In the genomic region with DNA sequence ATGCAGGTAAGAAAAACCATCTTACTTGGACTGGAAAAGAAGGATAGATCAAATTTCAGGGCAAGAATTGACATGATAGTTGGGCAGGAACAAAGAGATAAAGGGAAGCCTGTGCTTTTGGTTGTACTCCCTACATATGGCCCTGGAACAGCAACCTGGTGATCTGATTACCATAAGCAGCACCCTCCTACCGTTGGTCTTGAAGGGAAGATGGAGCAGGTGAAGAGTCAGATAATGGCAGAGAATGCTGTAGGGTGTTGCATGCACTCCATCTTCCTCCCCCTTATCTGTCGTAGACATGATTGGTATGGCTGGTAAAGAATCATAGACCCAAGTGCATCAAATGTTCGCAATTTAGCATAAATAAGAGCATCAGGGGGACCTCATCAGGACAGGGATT, we compare ENCODE assay signal across 25 cellular contexts. TPM values are rescaled to one million over a fixed set of nuclear protein-coding genes. Genes with fewer than 3 reads are reported as not detected.
"Had no signal": no experiment of that assay in that cellular context is flagged by ENCODE, and none has a peak within 500 bp of the region (broad histone marks: within the 10 kb centered on the region; RNA-seq: fewer than 3 reads in every experiment).

No MANE protein-coding gene starts in this region.

- DNase-seq: colonic mucosa; dermis blood vessel endothelial cell; endodermal cell; heart left ventricle; hypothalamus; mammary epithelial cell; mucosa of descending colon; naive thymus-derived CD8-positive, alpha-beta T cell; small intestine; stimulated activated CD4-positive, alpha-beta T cell treated with anti-CD3 and anti-CD28 coated beads, Interleukin-2, amount 100 ng/mL, for 48 hours; stimulated activated CD8-positive, alpha-beta memory T cell treated with anti-CD3 and anti-CD28 coated beads, Interleukin-4, amount 100 ng/mL, for 48 hours; stimulated activated naive CD8-positive, alpha-beta T cell treated with anti-CD3 and anti-CD28 coated beads, Interleukin-15, Interleukin-2, amounts not matched to agents 100 U/mL and 50 U/mL, for 24 hours had no signal

- H3K4me1 Mint-ChIP-seq: endodermal cell had no signal

- H3K4me3 Mint-ChIP-seq: endodermal cell; naive thymus-derived CD8-positive, alpha-beta T cell; stimulated activated effector memory CD8-positive, alpha-beta T cell treated with anti-CD3 and anti-CD28 coated beads, Interleukin-12 subunit alpha, Interleukin-12 subunit beta, amount 100 ng/mL, for 72 hours; type B pancreatic cell had no signal

- H3K4me3 ChIP-seq: colonic mucosa, heart left ventricle, mucosa of descending colon, right atrium auricular region, suprapubic skin, thyroid gland had no signal

- H3K27me3 Mint-ChIP-seq: naive thymus-derived CD8-positive, alpha-beta T cell had no signal

- H3K27me3 ChIP-seq: colonic mucosa, heart left ventricle, neutrophil, right atrium auricular region, suprapubic skin, thyroid gland had no signal

- H3K27ac ChIP-seq: colonic mucosa, heart left ventricle, neutrophil, right atrium auricular region, suprapubic skin, thyroid gland had no signal

- H3K36me3 Mint-ChIP-seq: stimulated activated effector memory CD8-positive, alpha-beta T cell treated with anti-CD3 and anti-CD28 coated beads, Interleukin-12 subunit alpha, Interleukin-12 subunit beta, amount 100 ng/mL, for 72 hours; type B pancreatic cell had no signal

- H3K27ac Mint-ChIP-seq: endodermal cell; naive thymus-derived CD8-positive, alpha-beta T cell; type B pancreatic cell had no signal

- H3K4me1 ChIP-seq: colonic mucosa, right atrium auricular region, thyroid gland had no signal

- H3K9me3 ChIP-seq: colonic mucosa, heart left ventricle, mucosa of descending colon, neutrophil, right atrium auricular region, suprapubic skin, thyroid gland had no signal

- H3K36me3 ChIP-seq: colonic mucosa, heart left ventricle, neutrophil, right atrium auricular region, suprapubic skin, thyroid gland had no signal

- H3K9me3 Mint-ChIP-seq: stimulated activated effector memory CD8-positive, alpha-beta T cell treated with anti-CD3 and anti-CD28 coated beads, Interleukin-12 subunit alpha, Interleukin-12 subunit beta, amount 100 ng/mL, for 72 hours; type B pancreatic cell had no signal

- ATAC-seq: heart left ventricle; left lobe of liver; mucosa of descending colon; naive thymus-derived CD8-positive, alpha-beta T cell; stimulated activated effector memory CD8-positive, alpha-beta T cell treated with anti-CD3 and anti-CD28 coated beads, Interleukin-12 subunit alpha, Interleukin-12 subunit beta, amount 100 ng/mL, for 72 hours; stimulated activated naive CD8-positive, alpha-beta T cell treated with anti-CD3 and anti-CD28 coated beads, Interleukin-15, Interleukin-2, amounts not matched to agents 100 U/mL and 50 U/mL, for 24 hours had no signal

RNA-seq across cellular contexts. Expression of a gene that starts 4.7 kb away (rescaled TPM):
- total RNA-seq: colonic mucosa, dermis blood vessel endothelial cell, endodermal cell, endothelial cell of umbilical vein, frontal cortex, glomerular endothelial cell, heart left ventricle, left lobe of liver, osteocyte, posterior vena cava, right atrium auricular region, suprapubic skin had no signal
- polyA plus RNA-seq: endothelial cell of umbilical vein, neural cell had no signal
